In the genomic region with DNA sequence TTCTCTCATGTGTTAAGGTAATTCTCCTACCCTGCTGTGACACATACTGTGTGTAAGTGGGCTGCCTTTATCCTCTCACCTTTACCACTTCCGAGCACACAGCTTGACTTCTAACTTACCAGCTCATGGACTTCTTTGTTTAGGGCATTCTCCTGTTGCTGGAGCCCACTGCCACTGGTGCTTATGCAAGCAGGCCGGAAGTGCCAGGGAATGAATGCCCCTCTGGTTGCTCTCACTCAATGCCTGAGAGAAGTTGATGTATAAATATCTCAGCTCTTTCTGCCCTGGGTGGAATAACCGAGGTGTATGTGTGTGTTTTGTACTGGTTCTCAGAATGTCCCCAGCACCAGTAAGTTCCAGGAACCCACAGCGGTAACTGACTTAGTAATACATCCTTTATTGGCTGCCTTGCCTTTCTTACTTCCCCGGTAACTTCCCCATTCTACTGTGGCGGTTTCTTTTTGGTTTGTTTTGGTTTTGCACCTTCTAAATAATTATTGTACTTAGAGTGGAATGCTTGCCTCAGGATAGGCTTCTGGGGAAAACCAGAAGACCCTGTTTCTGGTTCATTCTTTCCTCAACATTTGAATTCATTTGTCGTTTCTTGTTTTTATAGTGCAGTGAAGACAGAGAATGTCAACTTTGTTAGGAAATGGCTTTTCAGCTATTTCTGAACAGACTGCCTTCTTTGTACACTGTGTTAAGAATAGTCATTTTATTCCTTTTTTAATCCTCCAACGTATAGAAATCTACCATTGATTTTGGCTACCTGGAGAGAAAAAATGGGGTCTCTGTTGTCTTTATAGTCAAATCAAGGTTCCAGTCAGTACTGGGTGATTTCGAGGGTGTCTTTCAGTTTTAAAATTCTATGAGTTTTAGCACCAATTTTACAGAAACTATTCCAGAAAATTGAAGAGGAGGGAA, we compare ENCODE assay signal across 1 cellular context.
TF ChIP-seq lines count a peak whose summit lies in the region.

No MANE protein-coding gene starts in this region.

TF ChIP-seq in HEK293, 187 proteins besides CTCF, POLR2A, EP300 and RAD21 (continued from another document and continues in another):
- TF ChIP-seq, protein P1, sequence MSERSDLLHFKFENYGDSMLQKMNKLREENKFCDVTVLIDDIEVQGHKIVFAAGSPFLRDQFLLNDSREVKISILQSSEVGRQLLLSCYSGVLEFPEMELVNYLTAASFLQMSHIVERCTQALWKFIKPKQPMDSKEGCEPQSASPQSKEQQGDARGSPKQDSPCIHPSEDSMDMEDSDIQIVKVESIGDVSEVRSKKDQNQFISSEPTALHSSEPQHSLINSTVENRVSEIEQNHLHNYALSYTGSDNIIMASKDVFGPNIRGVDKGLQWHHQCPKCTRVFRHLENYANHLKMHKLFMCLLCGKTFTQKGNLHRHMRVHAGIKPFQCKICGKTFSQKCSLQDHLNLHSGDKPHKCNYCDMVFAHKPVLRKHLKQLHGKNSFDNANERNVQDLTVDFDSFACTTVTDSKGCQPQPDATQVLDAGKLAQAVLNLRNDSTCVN (tag by site-specific recombination; optimal IDR thresholded peaks at IDR 0.05): no peak
- TF ChIP-seq ZNF571 (tag by site-specific recombination; IDR thresholded peaks at IDR 0.05): no peak
- no peak for TF ChIP-seq ZNF76 (tag by site-specific recombination; IDR thresholded peaks at IDR 0.05; ENCODE audit: borderline replicate concordance, low read depth)
- TF ChIP-seq ZFP41 (tag by site-specific recombination; IDR thresholded peaks at IDR 0.05; ENCODE audit: borderline replicate concordance): no peak
- TF ChIP-seq KLF16 (tag by site-specific recombination; IDR thresholded peaks at IDR 0.05): no peak
- TF ChIP-seq, protein P2, sequence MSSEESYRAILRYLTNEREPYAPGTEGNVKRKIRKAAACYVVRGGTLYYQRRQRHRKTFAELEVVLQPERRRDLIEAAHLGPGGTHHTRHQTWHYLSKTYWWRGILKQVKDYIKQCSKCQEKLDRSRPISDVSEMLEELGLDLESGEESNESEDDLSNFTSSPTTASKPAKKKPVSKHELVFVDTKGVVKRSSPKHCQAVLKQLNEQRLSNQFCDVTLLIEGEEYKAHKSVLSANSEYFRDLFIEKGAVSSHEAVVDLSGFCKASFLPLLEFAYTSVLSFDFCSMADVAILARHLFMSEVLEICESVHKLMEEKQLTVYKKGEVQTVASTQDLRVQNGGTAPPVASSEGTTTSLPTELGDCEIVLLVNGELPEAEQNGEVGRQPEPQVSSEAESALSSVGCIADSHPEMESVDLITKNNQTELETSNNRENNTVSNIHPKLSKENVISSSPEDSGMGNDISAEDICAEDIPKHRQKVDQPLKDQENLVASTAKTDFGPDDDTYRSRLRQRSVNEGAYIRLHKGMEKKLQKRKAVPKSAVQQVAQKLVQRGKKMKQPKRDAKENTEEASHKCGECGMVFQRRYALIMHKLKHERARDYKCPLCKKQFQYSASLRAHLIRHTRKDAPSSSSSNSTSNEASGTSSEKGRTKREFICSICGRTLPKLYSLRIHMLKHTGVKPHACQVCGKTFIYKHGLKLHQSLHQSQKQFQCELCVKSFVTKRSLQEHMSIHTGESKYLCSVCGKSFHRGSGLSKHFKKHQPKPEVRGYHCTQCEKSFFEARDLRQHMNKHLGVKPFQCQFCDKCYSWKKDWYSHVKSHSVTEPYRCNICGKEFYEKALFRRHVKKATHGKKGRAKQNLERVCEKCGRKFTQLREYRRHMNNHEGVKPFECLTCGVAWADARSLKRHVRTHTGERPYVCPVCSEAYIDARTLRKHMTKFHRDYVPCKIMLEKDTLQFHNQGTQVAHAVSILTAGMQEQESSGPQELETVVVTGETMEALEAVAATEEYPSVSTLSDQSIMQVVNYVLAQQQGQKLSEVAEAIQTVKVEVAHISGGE (tag by site-specific recombination; conservative IDR thresholded peaks at IDR 0.05; ENCODE audit: low read depth): no peak
- TF ChIP-seq, protein P3, sequence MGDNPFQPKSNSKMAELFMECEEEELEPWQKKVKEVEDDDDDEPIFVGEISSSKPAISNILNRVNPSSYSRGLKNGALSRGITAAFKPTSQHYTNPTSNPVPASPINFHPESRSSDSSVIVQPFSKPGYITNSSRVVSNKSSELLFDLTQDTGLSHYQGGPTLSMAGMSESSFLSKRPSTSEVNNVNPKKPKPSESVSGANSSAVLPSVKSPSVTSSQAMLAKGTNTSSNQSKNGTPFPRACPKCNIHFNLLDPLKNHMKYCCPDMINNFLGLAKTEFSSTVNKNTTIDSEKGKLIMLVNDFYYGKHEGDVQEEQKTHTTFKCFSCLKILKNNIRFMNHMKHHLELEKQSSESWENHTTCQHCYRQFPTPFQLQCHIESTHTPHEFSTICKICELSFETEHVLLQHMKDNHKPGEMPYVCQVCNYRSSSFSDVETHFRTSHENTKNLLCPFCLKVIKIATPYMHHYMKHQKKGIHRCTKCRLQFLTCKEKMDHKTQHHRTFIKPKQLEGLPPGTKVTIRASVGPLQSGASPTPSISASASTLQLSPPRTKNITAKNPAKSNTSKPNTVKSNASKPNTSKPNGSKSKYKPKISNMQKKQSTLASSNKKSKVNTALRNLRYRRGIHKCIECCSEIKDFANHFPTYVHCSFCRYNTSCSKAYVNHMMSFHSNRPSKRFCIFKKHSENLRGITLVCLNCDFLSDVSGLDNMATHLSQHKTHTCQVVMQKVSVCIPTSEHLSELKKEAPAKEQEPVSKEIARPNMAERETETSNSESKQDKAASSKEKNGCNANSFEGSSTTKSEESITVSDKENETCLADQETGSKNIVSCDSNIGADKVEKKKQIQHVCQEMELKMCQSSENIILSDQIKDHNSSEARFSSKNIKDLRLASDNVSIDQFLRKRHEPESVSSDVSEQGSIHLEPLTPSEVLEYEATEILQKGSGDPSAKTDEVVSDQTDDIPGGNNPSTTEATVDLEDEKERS (tag by site-specific recombination; IDR thresholded peaks at IDR 0.05): no peak
- TF ChIP-seq MYNN (tag by site-specific recombination; IDR thresholded peaks at IDR 0.05; ENCODE audit: borderline replicate concordance): no peak
- TF ChIP-seq, protein P4, sequence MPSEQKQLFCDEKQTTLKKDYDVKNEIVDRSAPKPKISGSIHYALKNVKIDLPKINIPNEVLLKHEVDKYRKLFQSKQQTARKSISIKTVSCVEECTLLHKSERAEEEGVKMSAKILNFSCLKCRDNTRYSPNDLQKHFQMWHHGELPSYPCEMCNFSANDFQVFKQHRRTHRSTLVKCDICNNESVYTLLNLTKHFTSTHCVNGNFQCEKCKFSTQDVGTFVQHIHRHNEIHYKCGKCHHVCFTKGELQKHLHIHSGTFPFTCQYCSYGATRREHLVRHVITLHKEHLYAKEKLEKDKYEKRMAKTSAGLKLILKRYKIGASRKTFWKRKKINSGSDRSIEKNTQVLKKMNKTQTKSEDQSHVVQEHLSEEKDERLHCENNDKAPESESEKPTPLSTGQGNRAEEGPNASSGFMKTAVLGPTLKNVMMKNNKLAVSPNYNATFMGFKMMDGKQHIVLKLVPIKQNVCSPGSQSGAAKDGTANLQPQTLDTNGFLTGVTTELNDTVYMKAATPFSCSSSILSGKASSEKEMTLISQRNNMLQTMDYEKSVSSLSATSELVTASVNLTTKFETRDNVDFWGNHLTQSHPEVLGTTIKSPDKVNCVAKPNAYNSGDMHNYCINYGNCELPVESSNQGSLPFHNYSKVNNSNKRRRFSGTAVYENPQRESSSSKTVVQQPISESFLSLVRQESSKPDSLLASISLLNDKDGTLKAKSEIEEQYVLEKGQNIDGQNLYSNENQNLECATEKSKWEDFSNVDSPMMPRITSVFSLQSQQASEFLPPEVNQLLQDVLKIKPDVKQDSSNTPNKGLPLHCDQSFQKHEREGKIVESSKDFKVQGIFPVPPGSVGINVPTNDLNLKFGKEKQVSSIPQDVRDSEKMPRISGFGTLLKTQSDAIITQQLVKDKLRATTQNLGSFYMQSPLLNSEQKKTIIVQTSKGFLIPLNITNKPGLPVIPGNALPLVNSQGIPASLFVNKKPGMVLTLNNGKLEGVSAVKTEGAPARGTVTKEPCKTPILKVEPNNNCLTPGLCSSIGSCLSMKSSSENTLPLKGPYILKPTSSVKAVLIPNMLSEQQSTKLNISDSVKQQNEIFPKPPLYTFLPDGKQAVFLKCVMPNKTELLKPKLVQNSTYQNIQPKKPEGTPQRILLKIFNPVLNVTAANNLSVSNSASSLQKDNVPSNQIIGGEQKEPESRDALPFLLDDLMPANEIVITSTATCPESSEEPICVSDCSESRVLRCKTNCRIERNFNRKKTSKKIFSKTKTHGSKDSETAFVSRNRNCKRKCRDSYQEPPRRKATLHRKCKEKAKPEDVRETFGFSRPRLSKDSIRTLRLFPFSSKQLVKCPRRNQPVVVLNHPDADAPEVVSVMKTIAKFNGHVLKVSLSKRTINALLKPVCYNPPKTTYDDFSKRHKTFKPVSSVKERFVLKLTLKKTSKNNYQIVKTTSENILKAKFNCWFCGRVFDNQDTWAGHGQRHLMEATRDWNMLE (tag by site-specific recombination; conservative IDR thresholded peaks at IDR 0.05; ENCODE audit: low read depth): 0 out of 2 replicates have a peak, but pooled peaks have one; percentile 15
- peak; percentile 94 for TF ChIP-seq ZIC2 (tag by site-specific recombination; IDR thresholded peaks at IDR 0.05)
- TF ChIP-seq ZNF324 (tag by site-specific recombination; IDR thresholded peaks at IDR 0.05): no peak
- TF ChIP-seq, protein P5, sequence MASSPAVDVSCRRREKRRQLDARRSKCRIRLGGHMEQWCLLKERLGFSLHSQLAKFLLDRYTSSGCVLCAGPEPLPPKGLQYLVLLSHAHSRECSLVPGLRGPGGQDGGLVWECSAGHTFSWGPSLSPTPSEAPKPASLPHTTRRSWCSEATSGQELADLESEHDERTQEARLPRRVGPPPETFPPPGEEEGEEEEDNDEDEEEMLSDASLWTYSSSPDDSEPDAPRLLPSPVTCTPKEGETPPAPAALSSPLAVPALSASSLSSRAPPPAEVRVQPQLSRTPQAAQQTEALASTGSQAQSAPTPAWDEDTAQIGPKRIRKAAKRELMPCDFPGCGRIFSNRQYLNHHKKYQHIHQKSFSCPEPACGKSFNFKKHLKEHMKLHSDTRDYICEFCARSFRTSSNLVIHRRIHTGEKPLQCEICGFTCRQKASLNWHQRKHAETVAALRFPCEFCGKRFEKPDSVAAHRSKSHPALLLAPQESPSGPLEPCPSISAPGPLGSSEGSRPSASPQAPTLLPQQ (tag by site-specific recombination; IDR thresholded peaks at IDR 0.05): 0 out of 2 replicates have a peak, but pooled peaks have one; percentile 25
- 0 out of 2 replicates have a peak, but pooled peaks have one; percentile 16 for TF ChIP-seq ZFP69B (tag by site-specific recombination; IDR thresholded peaks at IDR 0.05)
- TF ChIP-seq, protein P6, sequence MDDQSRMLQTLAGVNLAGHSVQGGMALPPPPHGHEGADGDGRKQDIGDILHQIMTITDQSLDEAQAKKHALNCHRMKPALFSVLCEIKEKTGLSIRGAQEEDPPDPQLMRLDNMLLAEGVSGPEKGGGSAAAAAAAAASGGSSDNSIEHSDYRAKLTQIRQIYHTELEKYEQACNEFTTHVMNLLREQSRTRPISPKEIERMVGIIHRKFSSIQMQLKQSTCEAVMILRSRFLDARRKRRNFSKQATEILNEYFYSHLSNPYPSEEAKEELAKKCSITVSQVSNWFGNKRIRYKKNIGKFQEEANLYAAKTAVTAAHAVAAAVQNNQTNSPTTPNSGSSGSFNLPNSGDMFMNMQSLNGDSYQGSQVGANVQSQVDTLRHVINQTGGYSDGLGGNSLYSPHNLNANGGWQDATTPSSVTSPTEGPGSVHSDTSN (CRISPR knock-in tag; IDR thresholded peaks at IDR 0.05): no peak
- TF ChIP-seq ZNF561 (tag by site-specific recombination; IDR thresholded peaks at IDR 0.05; ENCODE audit: borderline replicate concordance): no peak
- 0 out of 2 replicates have a peak, but pooled peaks have one; percentile 22 for TF ChIP-seq PRDM1 (tag by site-specific recombination; IDR thresholded peaks at IDR 0.05)
- TF ChIP-seq, protein P7, sequence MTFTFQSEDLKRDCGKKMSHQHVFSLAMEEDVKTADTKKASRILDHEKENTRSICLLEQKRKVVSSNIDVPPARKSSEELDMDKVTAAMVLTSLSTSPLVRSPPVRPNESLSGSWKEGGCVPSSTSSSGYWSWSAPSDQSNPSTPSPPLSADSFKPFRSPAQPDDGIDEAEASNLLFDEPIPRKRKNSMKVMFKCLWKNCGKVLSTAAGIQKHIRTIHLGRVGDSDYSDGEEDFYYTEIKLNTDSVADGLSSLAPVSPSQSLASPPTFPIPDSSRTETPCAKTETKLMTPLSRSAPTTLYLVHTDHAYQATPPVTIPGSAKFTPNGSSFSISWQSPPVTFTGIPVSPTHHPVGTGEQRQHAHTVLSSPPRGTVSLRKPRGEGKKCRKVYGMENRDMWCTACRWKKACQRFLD (tag by site-specific recombination; IDR thresholded peaks at IDR 0.05): no peak
- TF ChIP-seq, protein P8, sequence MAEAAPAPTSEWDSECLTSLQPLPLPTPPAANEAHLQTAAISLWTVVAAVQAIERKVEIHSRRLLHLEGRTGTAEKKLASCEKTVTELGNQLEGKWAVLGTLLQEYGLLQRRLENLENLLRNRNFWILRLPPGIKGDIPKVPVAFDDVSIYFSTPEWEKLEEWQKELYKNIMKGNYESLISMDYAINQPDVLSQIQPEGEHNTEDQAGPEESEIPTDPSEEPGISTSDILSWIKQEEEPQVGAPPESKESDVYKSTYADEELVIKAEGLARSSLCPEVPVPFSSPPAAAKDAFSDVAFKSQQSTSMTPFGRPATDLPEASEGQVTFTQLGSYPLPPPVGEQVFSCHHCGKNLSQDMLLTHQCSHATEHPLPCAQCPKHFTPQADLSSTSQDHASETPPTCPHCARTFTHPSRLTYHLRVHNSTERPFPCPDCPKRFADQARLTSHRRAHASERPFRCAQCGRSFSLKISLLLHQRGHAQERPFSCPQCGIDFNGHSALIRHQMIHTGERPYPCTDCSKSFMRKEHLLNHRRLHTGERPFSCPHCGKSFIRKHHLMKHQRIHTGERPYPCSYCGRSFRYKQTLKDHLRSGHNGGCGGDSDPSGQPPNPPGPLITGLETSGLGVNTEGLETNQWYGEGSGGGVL (tag by site-specific recombination; IDR thresholded peaks at IDR 0.05): no peak
- TF ChIP-seq ZNF239 (tag by site-specific recombination; IDR thresholded peaks at IDR 0.05): no peak
- peak; percentile 72; the same call in 1 of the 2 replicates for TF ChIP-seq SCRT1 (tag by site-specific recombination; IDR thresholded peaks at IDR 0.05; ENCODE audit: borderline replicate concordance)
- TF ChIP-seq SCRT2 (tag by site-specific recombination; IDR thresholded peaks at IDR 0.05): peak; percentile 87
- TF ChIP-seq, protein P9, sequence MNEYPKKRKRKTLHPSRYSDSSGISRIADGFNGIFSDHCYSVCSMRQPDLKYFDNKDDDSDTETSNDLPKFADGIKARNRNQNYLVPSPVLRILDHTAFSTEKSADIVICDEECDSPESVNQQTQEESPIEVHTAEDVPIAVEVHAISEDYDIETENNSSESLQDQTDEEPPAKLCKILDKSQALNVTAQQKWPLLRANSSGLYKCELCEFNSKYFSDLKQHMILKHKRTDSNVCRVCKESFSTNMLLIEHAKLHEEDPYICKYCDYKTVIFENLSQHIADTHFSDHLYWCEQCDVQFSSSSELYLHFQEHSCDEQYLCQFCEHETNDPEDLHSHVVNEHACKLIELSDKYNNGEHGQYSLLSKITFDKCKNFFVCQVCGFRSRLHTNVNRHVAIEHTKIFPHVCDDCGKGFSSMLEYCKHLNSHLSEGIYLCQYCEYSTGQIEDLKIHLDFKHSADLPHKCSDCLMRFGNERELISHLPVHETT (tag by site-specific recombination; IDR thresholded peaks at IDR 0.05): no peak
- TF ChIP-seq, protein P10, sequence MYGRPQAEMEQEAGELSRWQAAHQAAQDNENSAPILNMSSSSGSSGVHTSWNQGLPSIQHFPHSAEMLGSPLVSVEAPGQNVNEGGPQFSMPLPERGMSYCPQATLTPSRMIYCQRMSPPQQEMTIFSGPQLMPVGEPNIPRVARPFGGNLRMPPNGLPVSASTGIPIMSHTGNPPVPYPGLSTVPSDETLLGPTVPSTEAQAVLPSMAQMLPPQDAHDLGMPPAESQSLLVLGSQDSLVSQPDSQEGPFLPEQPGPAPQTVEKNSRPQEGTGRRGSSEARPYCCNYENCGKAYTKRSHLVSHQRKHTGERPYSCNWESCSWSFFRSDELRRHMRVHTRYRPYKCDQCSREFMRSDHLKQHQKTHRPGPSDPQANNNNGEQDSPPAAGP (tag by site-specific recombination; IDR thresholded peaks at IDR 0.05): no peak
- TF ChIP-seq ZNF548 (tag by site-specific recombination; IDR thresholded peaks at IDR 0.05): no peak
